In genomic region chr7:133846203-133846945, GRCh38 we compare ENCODE assay signal across 1 cellular context.
TF ChIP-seq lines count a peak whose summit lies in the region.

No MANE protein-coding gene starts in this region.

TF ChIP-seq in GM23338, 12 proteins besides CTCF, POLR2A, EP300 and RAD21 (continued from another document):
- TF ChIP-seq, protein P1, sequence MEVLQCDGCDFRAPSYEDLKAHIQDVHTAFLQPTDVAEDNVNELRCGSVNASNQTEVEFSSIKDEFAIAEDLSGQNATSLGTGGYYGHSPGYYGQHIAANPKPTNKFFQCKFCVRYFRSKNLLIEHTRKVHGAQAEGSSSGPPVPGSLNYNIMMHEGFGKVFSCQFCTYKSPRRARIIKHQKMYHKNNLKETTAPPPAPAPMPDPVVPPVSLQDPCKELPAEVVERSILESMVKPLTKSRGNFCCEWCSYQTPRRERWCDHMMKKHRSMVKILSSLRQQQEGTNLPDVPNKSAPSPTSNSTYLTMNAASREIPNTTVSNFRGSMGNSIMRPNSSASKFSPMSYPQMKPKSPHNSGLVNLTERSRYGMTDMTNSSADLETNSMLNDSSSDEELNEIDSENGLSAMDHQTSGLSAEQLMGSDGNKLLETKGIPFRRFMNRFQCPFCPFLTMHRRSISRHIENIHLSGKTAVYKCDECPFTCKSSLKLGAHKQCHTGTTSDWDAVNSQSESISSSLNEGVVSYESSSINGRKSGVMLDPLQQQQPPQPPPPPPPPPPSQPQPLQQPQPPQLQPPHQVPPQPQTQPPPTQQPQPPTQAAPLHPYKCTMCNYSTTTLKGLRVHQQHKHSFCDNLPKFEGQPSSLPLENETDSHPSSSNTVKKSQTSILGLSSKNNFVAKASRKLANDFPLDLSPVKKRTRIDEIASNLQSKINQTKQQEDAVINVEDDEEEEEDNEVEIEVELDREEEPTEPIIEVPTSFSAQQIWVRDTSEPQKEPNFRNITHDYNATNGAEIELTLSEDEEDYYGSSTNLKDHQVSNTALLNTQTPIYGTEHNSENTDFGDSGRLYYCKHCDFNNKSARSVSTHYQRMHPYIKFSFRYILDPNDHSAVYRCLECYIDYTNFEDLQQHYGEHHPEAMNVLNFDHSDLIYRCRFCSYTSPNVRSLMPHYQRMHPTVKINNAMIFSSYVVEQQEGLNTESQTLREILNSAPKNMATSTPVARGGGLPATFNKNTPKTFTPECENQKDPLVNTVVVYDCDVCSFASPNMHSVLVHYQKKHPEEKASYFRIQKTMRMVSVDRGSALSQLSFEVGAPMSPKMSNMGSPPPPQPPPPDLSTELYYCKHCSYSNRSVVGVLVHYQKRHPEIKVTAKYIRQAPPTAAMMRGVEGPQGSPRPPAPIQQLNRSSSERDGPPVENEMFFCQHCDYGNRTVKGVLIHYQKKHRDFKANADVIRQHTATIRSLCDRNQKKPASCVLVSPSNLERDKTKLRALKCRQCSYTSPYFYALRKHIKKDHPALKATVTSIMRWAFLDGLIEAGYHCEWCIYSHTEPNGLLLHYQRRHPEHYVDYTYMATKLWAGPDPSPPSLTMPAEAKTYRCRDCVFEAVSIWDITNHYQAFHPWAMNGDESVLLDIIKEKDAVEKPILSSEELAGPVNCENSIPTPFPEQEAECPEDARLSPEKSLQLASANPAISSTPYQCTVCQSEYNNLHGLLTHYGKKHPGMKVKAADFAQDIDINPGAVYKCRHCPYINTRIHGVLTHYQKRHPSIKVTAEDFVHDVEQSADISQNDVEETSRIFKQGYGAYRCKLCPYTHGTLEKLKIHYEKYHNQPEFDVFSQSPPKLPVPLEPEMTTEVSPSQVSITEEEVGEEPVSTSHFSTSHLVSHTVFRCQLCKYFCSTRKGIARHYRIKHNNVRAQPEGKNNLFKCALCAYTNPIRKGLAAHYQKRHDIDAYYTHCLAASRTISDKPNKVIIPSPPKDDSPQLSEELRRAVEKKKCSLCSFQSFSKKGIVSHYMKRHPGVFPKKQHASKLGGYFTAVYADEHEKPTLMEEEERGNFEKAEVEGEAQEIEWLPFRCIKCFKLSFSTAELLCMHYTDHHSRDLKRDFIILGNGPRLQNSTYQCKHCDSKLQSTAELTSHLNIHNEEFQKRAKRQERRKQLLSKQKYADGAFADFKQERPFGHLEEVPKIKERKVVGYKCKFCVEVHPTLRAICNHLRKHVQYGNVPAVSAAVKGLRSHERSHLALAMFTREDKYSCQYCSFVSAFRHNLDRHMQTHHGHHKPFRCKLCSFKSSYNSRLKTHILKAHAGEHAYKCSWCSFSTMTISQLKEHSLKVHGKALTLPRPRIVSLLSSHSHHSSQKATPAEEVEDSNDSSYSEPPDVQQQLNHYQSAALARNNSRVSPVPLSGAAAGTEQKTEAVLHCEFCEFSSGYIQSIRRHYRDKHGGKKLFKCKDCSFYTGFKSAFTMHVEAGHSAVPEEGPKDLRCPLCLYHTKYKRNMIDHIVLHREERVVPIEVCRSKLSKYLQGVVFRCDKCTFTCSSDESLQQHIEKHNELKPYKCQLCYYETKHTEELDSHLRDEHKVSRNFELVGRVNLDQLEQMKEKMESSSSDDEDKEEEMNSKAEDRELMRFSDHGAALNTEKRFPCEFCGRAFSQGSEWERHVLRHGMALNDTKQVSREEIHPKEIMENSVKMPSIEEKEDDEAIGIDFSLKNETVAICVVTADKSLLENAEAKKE (CRISPR knock-in tag; IDR thresholded peaks at IDR 0.05): no peak
- TF ChIP-seq CREB1 (CRISPR knock-in tag; IDR thresholded peaks at IDR 0.05; ENCODE audit: low read depth): no peak
- no peak for TF ChIP-seq ZNF114 (CRISPR knock-in tag; IDR thresholded peaks at IDR 0.05)
- no peak for TF ChIP-seq ZNF331 (CRISPR knock-in tag; IDR thresholded peaks at IDR 0.05; ENCODE audit: low read depth)
- no peak for TF ChIP-seq POLR2AphosphoS5 (IDR thresholded peaks at IDR 0.05; ENCODE audit: low read depth)
